In the genomic region with DNA sequence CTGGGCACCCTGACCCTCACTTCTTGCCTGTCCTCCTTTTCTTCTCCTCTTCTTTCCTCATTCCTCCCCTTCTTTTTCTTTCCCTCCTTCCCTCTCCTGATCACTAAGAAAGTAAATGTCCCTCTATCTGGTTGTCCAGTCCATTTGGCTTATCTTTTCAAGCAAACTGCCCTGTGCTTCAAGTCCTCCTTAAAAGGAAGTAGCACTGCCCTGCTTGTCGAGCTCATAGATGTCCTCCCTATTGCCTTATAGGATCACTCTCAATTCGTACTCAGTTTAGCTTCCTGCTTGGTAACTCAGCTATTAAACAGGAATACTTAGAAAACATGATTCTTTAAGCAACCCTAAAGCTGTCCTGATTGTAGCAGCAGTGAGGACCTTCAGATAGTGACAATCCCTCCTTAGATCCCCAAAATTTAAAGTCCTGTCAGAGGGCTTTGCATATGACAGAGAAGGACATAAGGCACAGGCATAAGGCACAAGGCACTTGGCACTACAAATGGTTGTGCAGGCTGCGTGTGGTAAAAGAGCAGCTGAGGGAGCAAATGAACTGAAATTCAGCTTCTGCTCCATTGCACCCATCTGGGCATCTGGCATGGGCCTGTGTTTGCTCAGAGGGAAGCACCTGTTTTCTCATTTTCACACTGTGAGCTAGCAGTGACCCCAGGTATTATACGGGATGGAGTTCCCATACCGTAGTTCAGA, we compare ENCODE assay signal across 12 cellular contexts. TPM values are rescaled to one million over a fixed set of nuclear protein-coding genes. Genes with fewer than 3 reads are reported as not detected.
DNase-seq lines count a peak whose midpoint lies in the region; ATAC-seq and TF ChIP-seq lines count a peak whose summit lies in the region.
"Had no signal": no experiment of that assay in that cellular context is flagged by ENCODE, and none has a peak within 500 bp of the region (broad histone marks: within the 10 kb centered on the region; RNA-seq: fewer than 3 reads in every experiment).

No MANE protein-coding gene starts in this region.

- no peak for TF ChIP-seq POLR2A in breast epithelium (IDR thresholded peaks at IDR 0.05)

- no peaks in the 10 kb centered on the region for H3K27me3 ChIP-seq in breast epithelium
- H3K27me3 ChIP-seq: neutrophil had no signal

- no peak overlapping the region for H3K27ac Mint-ChIP-seq in stimulated activated naive CD8-positive, alpha-beta T cell treated with anti-CD3 and anti-CD28 coated beads, Interleukin-15, amount 100 ng/mL, for 72 hours
- peak overlapping the region; percentile 70 for H3K27ac Mint-ChIP-seq in T-helper 17 cell
- H3K27ac Mint-ChIP-seq in progenitor cell of endocrine pancreas = no peak overlapping the region
- H3K27ac Mint-ChIP-seq in natural killer cell treated with Interleukin-12 subunit alpha and Interleukin-12 subunit beta and Interleukin-15 and Interleukin-18, amount 100 ng/mL, for 72 hours = peak overlapping the region in 1 of 2 donors; percentile 55

- H3K9me3 ChIP-seq in T-helper 17 cell (ENCODE audit: control insufficient read depth, low read length, poor library complexity, severe bottlenecking) = no peaks in the 10 kb centered on the region
- H3K9me3 ChIP-seq in breast epithelium = no peaks in the 10 kb centered on the region
- H3K9me3 ChIP-seq: neutrophil had no signal

- H3K27me3 Mint-ChIP-seq in stimulated activated naive CD8-positive, alpha-beta T cell treated with anti-CD3 and anti-CD28 coated beads, Interleukin-15, amount 100 ng/mL, for 72 hours = no peaks in the 10 kb centered on the region
- H3K27me3 Mint-ChIP-seq in T-helper 17 cell (no peaks in the 10 kb centered on the region), progenitor cell of endocrine pancreas (no peaks in the 10 kb centered on the region)
- H3K27me3 Mint-ChIP-seq in natural killer cell treated with Interleukin-12 subunit alpha and Interleukin-12 subunit beta and Interleukin-15 and Interleukin-18, amount 100 ng/mL, for 72 hours = no peaks in the 10 kb centered on the region

- ATAC-seq in stimulated activated naive CD8-positive, alpha-beta T cell treated with anti-CD3 and anti-CD28 coated beads, Interleukin-15, Interleukin-2, amounts not matched to agents 100 U/mL and 50 U/mL, for 24 hours = peak; percentile 20
- ATAC-seq in stimulated activated naive CD8-positive, alpha-beta T cell treated with anti-CD3 and anti-CD28 coated beads, Interleukin-15, amount 100 ng/mL, for 72 hours = no peak
- ATAC-seq in HG02973 (IDR thresholded peaks at IDR 0.05; ENCODE audit: unreplicated experiment) (peak; percentile 43), T-helper 17 cell (peak; percentile 22)
- ATAC-seq in natural killer cell treated with Interleukin-12 subunit alpha and Interleukin-12 subunit beta and Interleukin-15 and Interleukin-18, amount 100 ng/mL, for 72 hours = no peak
- ATAC-seq: Panc1 had no signal

- H3K36me3 Mint-ChIP-seq in T-helper 17 cell (ENCODE audit: low read depth) (peaks cover 19% of the 10 kb centered on the region), progenitor cell of endocrine pancreas (ENCODE audit: insufficient read depth) (peaks cover 14% of the 10 kb centered on the region)
- peaks cover 8% of the 10 kb centered on the region for H3K36me3 Mint-ChIP-seq in natural killer cell treated with Interleukin-12 subunit alpha and Interleukin-12 subunit beta and Interleukin-15 and Interleukin-18, amount 100 ng/mL, for 72 hours

- peaks cover 42% of the 10 kb centered on the region for H3K4me1 Mint-ChIP-seq in stimulated activated naive CD8-positive, alpha-beta T cell treated with anti-CD3 and anti-CD28 coated beads, Interleukin-15, amount 100 ng/mL, for 72 hours
- H3K4me1 Mint-ChIP-seq in T-helper 17 cell (peaks cover 29% of the 10 kb centered on the region), progenitor cell of endocrine pancreas (ENCODE audit: low read depth) (peaks cover 10% of the 10 kb centered on the region)
- H3K4me1 Mint-ChIP-seq in natural killer cell treated with Interleukin-12 subunit alpha and Interleukin-12 subunit beta and Interleukin-15 and Interleukin-18, amount 100 ng/mL, for 72 hours (ENCODE audit: low read depth in 2 of 2) = peaks cover 24 to 25% of the 10 kb centered on the region in 2 donors

- no peak for DNase-seq in stimulated activated naive CD8-positive, alpha-beta T cell treated with anti-CD3 and anti-CD28 coated beads, Interleukin-15, Interleukin-2, amounts not matched to agents 100 U/mL and 50 U/mL, for 24 hours
- no peak for DNase-seq in stimulated activated naive CD8-positive, alpha-beta T cell treated with anti-CD3 and anti-CD28 coated beads, Interleukin-15, amount 100 ng/mL, for 72 hours
- no peak for DNase-seq in T-helper 17 cell
- no peak for DNase-seq in progenitor cell of endocrine pancreas (ENCODE audit: low spot score, unreplicated experiment)
- DNase-seq in breast epithelium (ENCODE audit: low spot score in 2 of 2) = no peak
- DNase-seq in natural killer cell treated with Interleukin-12 subunit alpha and Interleukin-12 subunit beta and Interleukin-15 and Interleukin-18, amount 100 ng/mL, for 72 hours (ENCODE audit: low spot score) = no peak
- no peak for DNase-seq in mesenteric fat pad (ENCODE audit: low spot score)
- DNase-seq: activated CD8-positive, alpha-beta memory T cell treated with anti-CD3 and anti-CD28 coated beads, Interleukin-2, amount 50 U/mL, for 48 hours; dermis blood vessel endothelial cell had no signal

- no peaks in the 10 kb centered on the region for H3K9me3 Mint-ChIP-seq in stimulated activated naive CD8-positive, alpha-beta T cell treated with anti-CD3 and anti-CD28 coated beads, Interleukin-15, amount 100 ng/mL, for 72 hours
- no peaks in the 10 kb centered on the region for H3K9me3 Mint-ChIP-seq in progenitor cell of endocrine pancreas (ENCODE audit: low read depth)
- H3K9me3 Mint-ChIP-seq in natural killer cell treated with Interleukin-12 subunit alpha and Interleukin-12 subunit beta and Interleukin-15 and Interleukin-18, amount 100 ng/mL, for 72 hours = no peaks in the 10 kb centered on the region

- intact Hi-C loops in breast epithelium (cut with DNase I; ENCODE audit: low total_unique reads) = no loop called here

- no peaks in the 10 kb centered on the region for H3K36me3 ChIP-seq in breast epithelium
- H3K36me3 ChIP-seq: neutrophil had no signal

- H3K4me3 ChIP-seq in breast epithelium = no peak overlapping the region

- TF ChIP-seq CTCF in progenitor cell of endocrine pancreas (IDR thresholded peaks at IDR 0.05; ENCODE audit: unreplicated experiment) (no peak), breast epithelium (IDR thresholded peaks at IDR 0.05) (no peak)

- no peak overlapping the region for H3K4me3 Mint-ChIP-seq in stimulated activated naive CD8-positive, alpha-beta T cell treated with anti-CD3 and anti-CD28 coated beads, Interleukin-15, amount 100 ng/mL, for 72 hours
- no peak overlapping the region for H3K4me3 Mint-ChIP-seq in T-helper 17 cell
- H3K4me3 Mint-ChIP-seq in progenitor cell of endocrine pancreas (ENCODE audit: low read depth) = no peak overlapping the region
- H3K4me3 Mint-ChIP-seq in natural killer cell treated with Interleukin-12 subunit alpha and Interleukin-12 subunit beta and Interleukin-15 and Interleukin-18, amount 100 ng/mL, for 72 hours = no peak overlapping the region

- no peak overlapping the region for H3K27ac ChIP-seq in breast epithelium
- H3K27ac ChIP-seq: neutrophil had no signal

- H3K4me1 ChIP-seq in breast epithelium = no peaks in the 10 kb centered on the region

RNA-seq across cellular contexts. Expression of gene SLAMF6, which starts 26.1 kb away (rescaled TPM):
- total RNA-seq in T-helper 17 cell (10 to 100 TPM; 24.8 to 38.0 TPM), progenitor cell of endocrine pancreas (not detected in 2 replicates), breast epithelium (1 to 10 TPM; 1.1 to 3.2 (median 2.6) TPM), mesenteric fat pad (1.2 TPM)
- total RNA-seq in natural killer cell treated with Interleukin-12 subunit alpha and Interleukin-12 subunit beta and Interleukin-15 and Interleukin-18, amount 100 ng/mL, for 72 hours = 10 to 100 TPM; 10.9 to 17.7 TPM
- total RNA-seq: dermis blood vessel endothelial cell had no signal

RNA-seq across cellular contexts. Expression of gene CD84, which starts 30.2 kb away (rescaled TPM):
- total RNA-seq in T-helper 17 cell = 10 to 100 TPM; 66.2 to 71.6 TPM
- total RNA-seq in progenitor cell of endocrine pancreas = not detected in 2 replicates
- total RNA-seq in breast epithelium = 10 to 100 TPM in 1 of 3 donors, 1 to 10 TPM in 2; 2.3 to 17.0 (median 9.8) TPM
- 10 to 100 TPM in 1 of 2 donors, 1 to 10 TPM in 1; 3.8 to 13.4 TPM for total RNA-seq in natural killer cell treated with Interleukin-12 subunit alpha and Interleukin-12 subunit beta and Interleukin-15 and Interleukin-18, amount 100 ng/mL, for 72 hours
- 17.1 TPM for total RNA-seq in mesenteric fat pad
- total RNA-seq: dermis blood vessel endothelial cell had no signal

Comparison
In these comparisons a context has a peak if more than half of its experiments do, and no peak if none do; other contexts are left out.
1. ATAC-seq: peak in stimulated activated naive CD8-positive, alpha-beta T cell treated with anti-CD3 and anti-CD28 coated beads, Interleukin-15, Interleukin-2, amounts not matched to agents 100 U/mL and 50 U/mL, for 24 hours (single experiment), HG02973 (single experiment) and T-helper 17 cell (single experiment); none in stimulated activated naive CD8-positive, alpha-beta T cell treated with anti-CD3 and anti-CD28 coated beads, Interleukin-15, amount 100 ng/mL, for 72 hours (single experiment) and natural killer cell treated with Interleukin-12 subunit alpha and Interleukin-12 subunit beta and Interleukin-15 and Interleukin-18, amount 100 ng/mL, for 72 hours (0 of 2).